9 cellular contexts compared by ENCODE assay signal in genomic region chr2:10318345-10318744, GRCh38.
"Had no signal": no experiment of that assay in that cellular context is flagged by ENCODE, and none has a peak within 500 bp of the region (broad histone marks: within the 10 kb centered on the region; RNA-seq: fewer than 3 reads in every experiment).

No MANE protein-coding gene starts in this region.

- DNase-seq: H9, HCEC 1CT, IMR-90, KBM-7 had no signal

- H3K4me3 Mint-ChIP-seq: GM23338, H9 had no signal

- H2AFZ ChIP-seq: GM23338 had no signal

- H3K4me3 ChIP-seq: GM23338 had no signal

- H3K27ac Mint-ChIP-seq: GM23338, H9 had no signal

- H3K4me2 ChIP-seq: GM23338, KMS-11 had no signal

- H3K27ac ChIP-seq: KMS-11 had no signal

- FAIRE-seq: H1, H54, HTR-8/SVneo had no signal

- H3K9ac ChIP-seq: KMS-11 had no signal
